ENCODE assay signal across 18 cellular contexts in the genomic region with DNA sequence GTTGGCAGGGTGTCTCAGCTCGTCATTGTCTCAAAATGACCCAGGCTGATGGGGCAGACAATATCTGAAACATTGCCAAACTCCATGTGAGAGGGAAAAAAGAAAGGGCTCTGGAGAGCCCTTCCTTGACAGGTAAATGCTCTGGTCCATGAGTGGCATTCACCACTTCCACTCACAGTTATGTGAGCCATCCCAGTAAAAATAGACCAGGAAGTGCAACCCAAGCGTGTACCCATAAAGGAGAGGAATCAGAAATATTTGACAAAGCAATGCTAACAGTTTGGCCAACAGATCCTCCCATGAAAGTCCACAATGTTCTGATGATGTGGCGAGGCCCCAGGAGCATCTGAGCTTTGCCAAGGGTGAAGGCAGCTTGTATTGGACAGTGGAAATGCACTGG. TPM values are rescaled to one million over a fixed set of nuclear protein-coding genes. Genes with fewer than 3 reads are reported as not detected.
DNase-seq lines count a peak whose midpoint lies in the region; ATAC-seq and TF ChIP-seq lines count a peak whose summit lies in the region.
"Had no signal": no experiment of that assay in that cellular context is flagged by ENCODE, and none has a peak within 500 bp of the region (broad histone marks: within the 10 kb centered on the region; RNA-seq: fewer than 3 reads in every experiment).

No MANE protein-coding gene starts in this region.

- no peak for TF ChIP-seq POLR2A in lower leg skin (IDR thresholded peaks at IDR 0.05)

- peak in 1 of 2 donors; percentile 67 for ATAC-seq in right cardiac atrium
- no peak for ATAC-seq in HG02852 (IDR thresholded peaks at IDR 0.05; ENCODE audit: unreplicated experiment)
- ATAC-seq: Right ventricle myocardium inferior had no signal

- DNase-seq in right cardiac atrium = peak in 1 of 3 donors; percentile 38
- DNase-seq in cardiac septum (ENCODE audit: low spot score) = no peak
- DNase-seq in NCI-H2029 treated with DMSO at 0.1 percent for 48 hours (lab: John Stamatoyannopoulos, UW) = peak; percentile 76
- DNase-seq in NCI-H345 treated with DMSO at 0.1 percent for 48 hours (lab: John Stamatoyannopoulos, UW; ENCODE audit: unreplicated experiment) = peak; percentile 29
- DNase-seq in lower leg skin (ENCODE audit: low spot score in 2 of 2) = no peak
- DNase-seq in SJCRH30 = no peak
- no peak for DNase-seq in RPMI8226
- DNase-seq: GM23248, H9, HFFc6, KG1, NCI-H1694, NCI-H510A, NCI-H82, OCI-M1 had no signal

- 70% methylated on average over 3 of the region's 3 CpGs for WGBS in right cardiac atrium
- WGBS in lower leg skin, 2 donors = 64 to 68% methylated on average over 3 of the region's 3 CpGs

- H3K4me3 ChIP-seq in right cardiac atrium (ENCODE audit: low read length) = no peak overlapping the region
- no peak overlapping the region for H3K4me3 ChIP-seq in lower leg skin (ENCODE audit: low read depth, poor library complexity, severe bottlenecking)
- no peak overlapping the region for H3K4me3 ChIP-seq in SJCRH30
- H3K4me3 ChIP-seq: GM23248 had no signal

- H3K27me3 ChIP-seq in right cardiac atrium (ENCODE audit: control insufficient read depth, insufficient read depth) (no peaks in the 10 kb centered on the region), SJCRH30 (no peaks in the 10 kb centered on the region)

- H3K4me1 ChIP-seq in right cardiac atrium (ENCODE audit: control insufficient read depth, insufficient read depth, low read length) = no peaks in the 10 kb centered on the region
- H3K4me1 ChIP-seq in SJCRH30 = no peaks in the 10 kb centered on the region

- peak overlapping the region; percentile 39 for H3K27ac ChIP-seq in right cardiac atrium (ENCODE audit: low read length)
- H3K27ac ChIP-seq in SJCRH30 = no peak overlapping the region
- H3K27ac ChIP-seq: C4-2B, GM23248 had no signal

- TF ChIP-seq CTCF in lower leg skin (IDR thresholded peaks at IDR 0.05) = no peak

- H3K36me3 ChIP-seq in SJCRH30 = no peaks in the 10 kb centered on the region

- H3K9me3 ChIP-seq in right cardiac atrium (ENCODE audit: control insufficient read depth, low read length) (no peaks in the 10 kb centered on the region), SJCRH30 (replicated peaks) (no peaks in the 10 kb centered on the region)

- intact Hi-C loops in right cardiac atrium (cut with DNase I) (no loop called here), cardiac septum (cut with DNase I) (no loop called here), lower leg skin (cut with DNase I; ENCODE audit: low total_unique reads) (no loop called here)

RNA-seq across cellular contexts. Expression of gene ASTN2, which starts 49.4 kb away (rescaled TPM):
- total RNA-seq in right cardiac atrium (10 to 100 TPM; 58.3 to 79.3 (median 62.3) TPM), cardiac septum (2.5 TPM), lower leg skin (1 to 10 TPM in 3 of 4 donors, under 1 TPM in 1; 0.97 to 4.7 (median 3.0) TPM)
- 18.1 TPM for polyA plus RNA-seq in right cardiac atrium
- 18.6 and 19.8 TPM in 2 replicates for total RNA-seq in SJCRH30 (2014; rRNA removed; shearing (Covaris generic))

Comparison
In these comparisons a context has a peak if more than half of its experiments do, and no peak if none do; other contexts are left out.
1. DNase-seq: peak in NCI-H2029 treated with DMSO at 0.1 percent for 48 hours (single experiment) and NCI-H345 treated with DMSO at 0.1 percent for 48 hours (single experiment); none in cardiac septum (single experiment), lower leg skin (0 of 2), SJCRH30 (0 of 2) and RPMI8226 (single experiment).